8 cellular contexts compared by ENCODE assay signal in genomic region chr3:122514123-122515019, GRCh38.
DNase-seq lines count a peak whose midpoint lies in the region; ATAC-seq and TF ChIP-seq lines count a peak whose summit lies in the region.

Gene KPNA1 (minus strand): TSS chr3:122514939. CDS start chr3:122496565, 18,374 bp downstream.

- DNase-seq in AG09319 (ENCODE audit: extremely low read depth, low read depth): peak; percentile 66
- DNase-seq in NCI-H345 treated with DMSO at 0.1 percent for 48 hours (lab: John Stamatoyannopoulos, UW; ENCODE audit: unreplicated experiment): peak; percentile 64
- peak; percentile 75 to 79 for DNase-seq in central memory CD8-positive, alpha-beta T cell (ENCODE audit: low spot score in 2 of 2)
- peak; percentile 95 for DNase-seq in islet precursor cell
- DNase-seq in stimulated activated CD4-positive, alpha-beta T cell treated with anti-CD3 and anti-CD28 coated beads, Interleukin-12 subunit alpha, Interleukin-12 subunit beta, amount 100 ng/mL, for 4 hours: peak; percentile 81

- H3K4me3 Mint-ChIP-seq in central memory CD8-positive, alpha-beta T cell: peak within 1 kb of the TSS; percentile 75

- TF ChIP-seq CTCF in AG09319 (IDR thresholded peaks at IDR 0.05; ENCODE audit: low read depth, low read length): no peak

- peak; percentile 91 for ATAC-seq in GM19023 (IDR thresholded peaks at IDR 0.05; ENCODE audit: unreplicated experiment)
- ATAC-seq in HG03196 (IDR thresholded peaks at IDR 0.05; ENCODE audit: unreplicated experiment): peak; percentile 79
- peak; percentile 88 to 89 for ATAC-seq in activated CD4-positive, CD25-positive, alpha-beta regulatory T cell treated with anti-CD3 and anti-CD28 coated beads, Interleukin-2, amount 50 U/mL, for 24 hours
- peak; percentile 89 for ATAC-seq in central memory CD8-positive, alpha-beta T cell (replicated peaks; ENCODE audit: extremely low read depth, poor library complexity, severe bottlenecking)

- H3K9me3 Mint-ChIP-seq in central memory CD8-positive, alpha-beta T cell: no peaks in the 10 kb centered on the region

- peaks cover 13% of the 10 kb centered on the region for H3K36me3 Mint-ChIP-seq in central memory CD8-positive, alpha-beta T cell (ENCODE audit: insufficient read depth)

- no peaks in the 10 kb centered on the region for H3K27me3 Mint-ChIP-seq in central memory CD8-positive, alpha-beta T cell

- peak within 1 kb of the TSS; percentile 78 for H3K27ac Mint-ChIP-seq in central memory CD8-positive, alpha-beta T cell (ENCODE audit: low read depth)

- H3K4me1 Mint-ChIP-seq in central memory CD8-positive, alpha-beta T cell: peaks cover 50% of the 10 kb centered on the region

Comparison
In these comparisons a context has a peak if more than half of its experiments do, and no peak if none do; other contexts are left out.
1. Peak in every context shown above with its lines: DNase-seq and ATAC-seq.